ENCODE assay signal across 1 cellular context in genomic region chr3:48591436-48591835, GRCh38.
TF ChIP-seq lines count a peak whose summit lies in the region.

No MANE protein-coding gene starts in this region.

TF ChIP-seq in H1, 55 proteins besides CTCF, POLR2A, EP300 and RAD21:
- TF ChIP-seq EGR1 (IDR thresholded peaks at IDR 0.05; ENCODE audit: borderline replicate concordance, low read depth, low read length) (no peak), SIN3A (conservative IDR thresholded peaks at IDR 0.05 in 1 of 2, IDR thresholded peaks at IDR 0.05 in 1 of 2; ENCODE audit: low read depth in 1 of 2, low read length in 2 of 2) (no peak)
